9 cellular contexts compared by ENCODE assay signal in genomic region chr11:35029979-35030378, GRCh38.
DNase-seq lines count a peak whose midpoint lies in the region; ATAC-seq, FAIRE-seq and TF ChIP-seq lines count a peak whose summit lies in the region.
"Had no signal": no experiment of that assay in that cellular context is flagged by ENCODE, and none has a peak within 500 bp of the region (broad histone marks: within the 10 kb centered on the region; RNA-seq: fewer than 3 reads in every experiment).

No MANE protein-coding gene starts in this region.

- TF ChIP-seq CTCF in stomach (IDR thresholded peaks at IDR 0.05), result no peak

- no peaks in the 10 kb centered on the region for H3K36me3 ChIP-seq in stomach

- no peak for FAIRE-seq in HTR-8/SVneo (lab: Jason Lieb, UNC)
- FAIRE-seq: A204.1 had no signal

- H3K9me3 ChIP-seq in stomach, result no peaks in the 10 kb centered on the region

- H3K27me3 ChIP-seq in stomach, result no peaks in the 10 kb centered on the region

- H3K4me1 ChIP-seq in stomach, result peaks cover 0 to 16% (median 0%) of the 10 kb centered on the region in 4 donors

- 43 to 65% (median 61%) methylated on average over 5 of the region's 5 CpGs for WGBS in stomach, 5 donors

- H3K4me3 ChIP-seq in stomach, result no peak overlapping the region

- TF ChIP-seq EP300 in stomach (IDR thresholded peaks at IDR 0.05), result no peak

- TF ChIP-seq POLR2A in stomach (IDR thresholded peaks at IDR 0.05), result no peak

- H3K27ac ChIP-seq in stomach, result peak overlapping the region in 2 of 5 donors; percentile 32 to 48

- DNase-seq in SIG-M5 treated with dmso at 0.1 percent for 504 hours (lab: John Stamatoyannopoulos, UW; ENCODE audit: unreplicated experiment), result peak; percentile 69
- DNase-seq in SIG-M5 (lab: John Stamatoyannopoulos, UW), result no peak
- DNase-seq in OCI-M1 (lab: John Stamatoyannopoulos, UW), result peak; percentile 57
- no peak for DNase-seq in HTR-8/SVneo (ENCODE audit: insufficient read length, low spot score)
- no peak for DNase-seq in NCI-H748 (lab: John Stamatoyannopoulos, UW; ENCODE audit: unreplicated experiment)
- no peak for DNase-seq in stomach

- peak; percentile 78 for ATAC-seq in HG02623 (IDR thresholded peaks at IDR 0.05; ENCODE audit: unreplicated experiment)
- peak; percentile 64 for ATAC-seq in esophagus mucosa

- intact Hi-C loops in stomach (cut with DNase I; ENCODE audit: low total_unique reads), result no loop called here

Comparison
In these comparisons a context has a peak if more than half of its experiments do, and no peak if none do; other contexts are left out.
1. DNase-seq: peak in SIG-M5 treated with dmso at 0.1 percent for 504 hours (single experiment) and OCI-M1 (single experiment); none in SIG-M5 (single experiment), HTR-8/SVneo (single experiment), NCI-H748 (single experiment) and stomach (single experiment).